ENCODE assay signal across 2 cellular contexts in genomic region chr4:166006217-166006616, GRCh38.
TF ChIP-seq lines count a peak whose summit lies in the region.

No MANE protein-coding gene starts in this region.

TF ChIP-seq in HepG2, 621 proteins besides CTCF, POLR2A, EP300 and RAD21:
- TF ChIP-seq TRAFD1 (CRISPR knock-in tag; IDR thresholded peaks at IDR 0.05; ENCODE audit: borderline replicate concordance): no peak
- peak; percentile 34; the same call in 1 of the 2 replicates for TF ChIP-seq CEBPB (IDR thresholded peaks at IDR 0.05; ENCODE audit: borderline replicate concordance, low read depth, low read length)
- no peak for TF ChIP-seq JUN (CRISPR knock-in tag; IDR thresholded peaks at IDR 0.05)
- TF ChIP-seq HDAC1 (CRISPR knock-in tag; IDR thresholded peaks at IDR 0.05): no peak

TF ChIP-seq in H1, 55 proteins besides CTCF, POLR2A, EP300 and RAD21:
- TF ChIP-seq, protein P1, sequence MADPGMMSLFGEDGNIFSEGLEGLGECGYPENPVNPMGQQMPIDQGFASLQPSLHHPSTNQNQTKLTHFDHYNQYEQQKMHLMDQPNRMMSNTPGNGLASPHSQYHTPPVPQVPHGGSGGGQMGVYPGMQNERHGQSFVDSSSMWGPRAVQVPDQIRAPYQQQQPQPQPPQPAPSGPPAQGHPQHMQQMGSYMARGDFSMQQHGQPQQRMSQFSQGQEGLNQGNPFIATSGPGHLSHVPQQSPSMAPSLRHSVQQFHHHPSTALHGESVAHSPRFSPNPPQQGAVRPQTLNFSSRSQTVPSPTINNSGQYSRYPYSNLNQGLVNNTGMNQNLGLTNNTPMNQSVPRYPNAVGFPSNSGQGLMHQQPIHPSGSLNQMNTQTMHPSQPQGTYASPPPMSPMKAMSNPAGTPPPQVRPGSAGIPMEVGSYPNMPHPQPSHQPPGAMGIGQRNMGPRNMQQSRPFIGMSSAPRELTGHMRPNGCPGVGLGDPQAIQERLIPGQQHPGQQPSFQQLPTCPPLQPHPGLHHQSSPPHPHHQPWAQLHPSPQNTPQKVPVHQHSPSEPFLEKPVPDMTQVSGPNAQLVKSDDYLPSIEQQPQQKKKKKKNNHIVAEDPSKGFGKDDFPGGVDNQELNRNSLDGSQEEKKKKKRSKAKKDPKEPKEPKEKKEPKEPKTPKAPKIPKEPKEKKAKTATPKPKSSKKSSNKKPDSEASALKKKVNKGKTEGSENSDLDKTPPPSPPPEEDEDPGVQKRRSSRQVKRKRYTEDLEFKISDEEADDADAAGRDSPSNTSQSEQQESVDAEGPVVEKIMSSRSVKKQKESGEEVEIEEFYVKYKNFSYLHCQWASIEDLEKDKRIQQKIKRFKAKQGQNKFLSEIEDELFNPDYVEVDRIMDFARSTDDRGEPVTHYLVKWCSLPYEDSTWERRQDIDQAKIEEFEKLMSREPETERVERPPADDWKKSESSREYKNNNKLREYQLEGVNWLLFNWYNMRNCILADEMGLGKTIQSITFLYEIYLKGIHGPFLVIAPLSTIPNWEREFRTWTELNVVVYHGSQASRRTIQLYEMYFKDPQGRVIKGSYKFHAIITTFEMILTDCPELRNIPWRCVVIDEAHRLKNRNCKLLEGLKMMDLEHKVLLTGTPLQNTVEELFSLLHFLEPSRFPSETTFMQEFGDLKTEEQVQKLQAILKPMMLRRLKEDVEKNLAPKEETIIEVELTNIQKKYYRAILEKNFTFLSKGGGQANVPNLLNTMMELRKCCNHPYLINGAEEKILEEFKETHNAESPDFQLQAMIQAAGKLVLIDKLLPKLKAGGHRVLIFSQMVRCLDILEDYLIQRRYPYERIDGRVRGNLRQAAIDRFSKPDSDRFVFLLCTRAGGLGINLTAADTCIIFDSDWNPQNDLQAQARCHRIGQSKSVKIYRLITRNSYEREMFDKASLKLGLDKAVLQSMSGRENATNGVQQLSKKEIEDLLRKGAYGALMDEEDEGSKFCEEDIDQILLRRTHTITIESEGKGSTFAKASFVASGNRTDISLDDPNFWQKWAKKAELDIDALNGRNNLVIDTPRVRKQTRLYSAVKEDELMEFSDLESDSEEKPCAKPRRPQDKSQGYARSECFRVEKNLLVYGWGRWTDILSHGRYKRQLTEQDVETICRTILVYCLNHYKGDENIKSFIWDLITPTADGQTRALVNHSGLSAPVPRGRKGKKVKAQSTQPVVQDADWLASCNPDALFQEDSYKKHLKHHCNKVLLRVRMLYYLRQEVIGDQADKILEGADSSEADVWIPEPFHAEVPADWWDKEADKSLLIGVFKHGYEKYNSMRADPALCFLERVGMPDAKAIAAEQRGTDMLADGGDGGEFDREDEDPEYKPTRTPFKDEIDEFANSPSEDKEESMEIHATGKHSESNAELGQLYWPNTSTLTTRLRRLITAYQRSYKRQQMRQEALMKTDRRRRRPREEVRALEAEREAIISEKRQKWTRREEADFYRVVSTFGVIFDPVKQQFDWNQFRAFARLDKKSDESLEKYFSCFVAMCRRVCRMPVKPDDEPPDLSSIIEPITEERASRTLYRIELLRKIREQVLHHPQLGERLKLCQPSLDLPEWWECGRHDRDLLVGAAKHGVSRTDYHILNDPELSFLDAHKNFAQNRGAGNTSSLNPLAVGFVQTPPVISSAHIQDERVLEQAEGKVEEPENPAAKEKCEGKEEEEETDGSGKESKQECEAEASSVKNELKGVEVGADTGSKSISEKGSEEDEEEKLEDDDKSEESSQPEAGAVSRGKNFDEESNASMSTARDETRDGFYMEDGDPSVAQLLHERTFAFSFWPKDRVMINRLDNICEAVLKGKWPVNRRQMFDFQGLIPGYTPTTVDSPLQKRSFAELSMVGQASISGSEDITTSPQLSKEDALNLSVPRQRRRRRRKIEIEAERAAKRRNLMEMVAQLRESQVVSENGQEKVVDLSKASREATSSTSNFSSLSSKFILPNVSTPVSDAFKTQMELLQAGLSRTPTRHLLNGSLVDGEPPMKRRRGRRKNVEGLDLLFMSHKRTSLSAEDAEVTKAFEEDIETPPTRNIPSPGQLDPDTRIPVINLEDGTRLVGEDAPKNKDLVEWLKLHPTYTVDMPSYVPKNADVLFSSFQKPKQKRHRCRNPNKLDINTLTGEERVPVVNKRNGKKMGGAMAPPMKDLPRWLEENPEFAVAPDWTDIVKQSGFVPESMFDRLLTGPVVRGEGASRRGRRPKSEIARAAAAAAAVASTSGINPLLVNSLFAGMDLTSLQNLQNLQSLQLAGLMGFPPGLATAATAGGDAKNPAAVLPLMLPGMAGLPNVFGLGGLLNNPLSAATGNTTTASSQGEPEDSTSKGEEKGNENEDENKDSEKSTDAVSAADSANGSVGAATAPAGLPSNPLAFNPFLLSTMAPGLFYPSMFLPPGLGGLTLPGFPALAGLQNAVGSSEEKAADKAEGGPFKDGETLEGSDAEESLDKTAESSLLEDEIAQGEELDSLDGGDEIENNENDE (IDR thresholded peaks at IDR 0.05; ENCODE audit: insufficient replicate concordance, low read length): no peak
- TF ChIP-seq CEBPB (IDR thresholded peaks at IDR 0.05; ENCODE audit: low read depth, low read length): peak; percentile 48; the same call in 1 of the 2 replicates
